Comparison of ENCODE assay signal across 8 cellular contexts in genomic region chr7:72924417-72924747, GRCh38. TPM values are rescaled to one million over a fixed set of nuclear protein-coding genes. Genes with fewer than 3 reads are reported as not detected.
DNase-seq lines count a peak whose midpoint lies in the region; ATAC-seq and TF ChIP-seq lines count a peak whose summit lies in the region.

No MANE protein-coding gene starts in this region.

- TF ChIP-seq CTCF in ascending aorta (IDR thresholded peaks at IDR 0.05) (no peak), lower leg skin (IDR thresholded peaks at IDR 0.05) (no peak), upper lobe of right lung (IDR thresholded peaks at IDR 0.05) (no peak)

- TF ChIP-seq POLR2A in lower leg skin (IDR thresholded peaks at IDR 0.05), result no peak

- H3K4me3 ChIP-seq in ascending aorta, result peak overlapping the region; percentile 78 to 91
- H3K4me3 ChIP-seq in lower leg skin (ENCODE audit: low read depth, poor library complexity, severe bottlenecking), result peak overlapping the region; percentile 77
- peak overlapping the region; percentile 90 for H3K4me3 ChIP-seq in upper lobe of right lung

- ATAC-seq in HG03460 (IDR thresholded peaks at IDR 0.05; ENCODE audit: unreplicated experiment) (peak; percentile 18), upper lobe of right lung (no peak)

- intact Hi-C loops in ascending aorta (cut with DNase I), result loop anchor here (5.0 kb wide), 1 partner anchor 92 kb away; no protein-coding TSS in a partner anchor
- intact Hi-C loops in lower leg skin (cut with DNase I; ENCODE audit: low total_unique reads), result no loop called here
- intact Hi-C loops in upper lobe of right lung (cut with DNase I), result no loop called here

- WGBS in lower leg skin, 2 donors, result 0 to 1% methylated on average over 5 of the region's 5 CpGs

- no peaks in the 10 kb centered on the region for H3K27me3 ChIP-seq in ascending aorta
- H3K27me3 ChIP-seq in upper lobe of right lung, result no peaks in the 10 kb centered on the region

- H3K9me3 ChIP-seq in ascending aorta, result no peaks in the 10 kb centered on the region
- H3K9me3 ChIP-seq in upper lobe of right lung, result no peaks in the 10 kb centered on the region

- DNase-seq in NCI-H82 treated with DMSO at 0.1 percent for 48 hours (lab: John Stamatoyannopoulos, UW; ENCODE audit: unreplicated experiment) (peak; percentile 19), NCI-H82 (lab: John Stamatoyannopoulos, UW) (no peak), ascending aorta (ENCODE audit: low spot score in 2 of 2) (no peak), lower leg skin (ENCODE audit: low spot score in 2 of 2) (no peak), upper lobe of right lung (no peak), C1 segment of cervical spinal cord (lab: John Stamatoyannopoulos, UW) (no peak), DMS153 (lab: John Stamatoyannopoulos, UW) (no peak)

- H3K27ac ChIP-seq in ascending aorta, result peak overlapping the region; percentile 83 to 92
- peak overlapping the region; percentile 92 for H3K27ac ChIP-seq in upper lobe of right lung

- peaks cover 3 to 17% of the 10 kb centered on the region in 2 donors for H3K4me1 ChIP-seq in ascending aorta
- peaks cover 12% of the 10 kb centered on the region for H3K4me1 ChIP-seq in upper lobe of right lung

- H3K36me3 ChIP-seq in ascending aorta (peaks cover 25 to 29% of the 10 kb centered on the region in 2 donors), upper lobe of right lung (peaks cover 27% of the 10 kb centered on the region)

RNA-seq across cellular contexts. Expression of gene POM121, which starts 0.5 kb away (rescaled TPM):
- total RNA-seq in ascending aorta (39.8 TPM), lower leg skin (10 to 100 TPM; 16.4 to 29.6 (median 18.6) TPM), upper lobe of right lung (39.4 TPM)

RNA-seq across cellular contexts. Expression of gene TRIM74, which starts 44.9 kb away (rescaled TPM):
- total RNA-seq in ascending aorta (not detected), lower leg skin (under 1 TPM in 3 of 4 donors, not detected in 1; 0.19 to 0.27 (median 0.25) TPM), upper lobe of right lung (not detected)
